Comparison of ENCODE assay signal across 8 cellular contexts in genomic region chr2:190533175-190533967, GRCh38. TPM values are rescaled to one million over a fixed set of nuclear protein-coding genes. Genes with fewer than 3 reads are reported as not detected.
DNase-seq lines count a peak whose midpoint lies in the region; ATAC-seq, FAIRE-seq and TF ChIP-seq lines count a peak whose summit lies in the region.

No MANE protein-coding gene starts in this region.

- H3K4me3 ChIP-seq in endocrine pancreas (ENCODE audit: control insufficient read depth, insufficient read depth, low read length) (peak overlapping the region; percentile 92), pancreas (peak overlapping the region; percentile 70 to 93 (median 78))

- ATAC-seq in GM21825 (IDR thresholded peaks at IDR 0.05; ENCODE audit: unreplicated experiment) (peak; percentile 24), pancreas (no peak)

- H3K27me3 ChIP-seq in endocrine pancreas (ENCODE audit: control insufficient read depth, insufficient read depth, low read length): no peaks in the 10 kb centered on the region
- no peaks in the 10 kb centered on the region for H3K27me3 ChIP-seq in pancreas

- H3K9me3 ChIP-seq in endocrine pancreas (ENCODE audit: control insufficient read depth, low read length) (no peaks in the 10 kb centered on the region), pancreas (no peaks in the 10 kb centered on the region)

- H3K36me3 ChIP-seq in endocrine pancreas (ENCODE audit: control insufficient read depth, insufficient read depth, low read length) (no peaks in the 10 kb centered on the region), pancreas (no peaks in the 10 kb centered on the region)

- DNase-seq in RPMI7951 (ENCODE audit: low read depth) (peak; percentile 54), pancreas (no peak), midbrain (lab: John Stamatoyannopoulos, UW) (no peak), retina (no peak), NCI-H187 treated with DMSO at 0.1 percent for 48 hours (lab: John Stamatoyannopoulos, UW) (no peak), HPDE6-E6E7 (ENCODE audit: extremely low spot score) (no peak)

- no peak for TF ChIP-seq CTCF in pancreas (IDR thresholded peaks at IDR 0.05)

- peak overlapping the region; percentile 84 to 94 (median 90) for H3K27ac ChIP-seq in pancreas

- H3K4me1 ChIP-seq in endocrine pancreas (ENCODE audit: control insufficient read depth, insufficient read depth, low read length): no peaks in the 10 kb centered on the region
- H3K4me1 ChIP-seq in pancreas: peaks cover 0 to 5% (median 3%) of the 10 kb centered on the region in 3 donors

- H3K9ac ChIP-seq in endocrine pancreas (ENCODE audit: control insufficient read depth, insufficient read depth, low read length): peak overlapping the region; percentile 96

- FAIRE-seq in pancreas (lab: Jason Lieb, UNC): no peak

- intact Hi-C loops in pancreas (cut with DNase I): no loop called here

- 46 to 51% methylated on average over 10 of the region's 10 CpGs for WGBS in pancreas, 2 donors

RNA-seq across cellular contexts. Expression of gene NEMP2, which starts 1.2 kb away (rescaled TPM):
- total RNA-seq in RPMI7951 (2014; rRNA removed; shearing (Covaris generic)): 5.9 and 11.7 TPM in 2 replicates
- total RNA-seq in pancreas: 1 to 10 TPM in 5 of 6 donors, under 1 TPM in 1; 0.51 to 3.1 (median 1.9) TPM
- under 1 TPM; 0.42 to 0.80 TPM for polyA plus RNA-seq in pancreas
